8 cellular contexts compared by ENCODE assay signal in genomic region chr2:151826737-151827157, GRCh38. TPM values are rescaled to one million over a fixed set of nuclear protein-coding genes. Genes with fewer than 3 reads are reported as not detected.
DNase-seq lines count a peak whose midpoint lies in the region; ATAC-seq and TF ChIP-seq lines count a peak whose summit lies in the region.

No MANE protein-coding gene starts in this region.

- H3K27ac ChIP-seq in mammary epithelial cell (ENCODE audit: insufficient read depth, low read depth, low read length) (peak overlapping the region; percentile 70), muscle layer of duodenum (ENCODE audit: low read length) (no peak overlapping the region)

- peak overlapping the region; percentile 91 for H3K4me2 ChIP-seq in mammary epithelial cell (ENCODE audit: insufficient read depth, low read depth, low read length)

- CTCF ChIA-PET in mammary epithelial cell (lab: Charles Lee; ENCODE audit: low non-redundant PET) = no interaction called here

- peaks cover 5% of the 10 kb centered on the region for H4K20me1 ChIP-seq in mammary epithelial cell (ENCODE audit: insufficient read depth, low read length)

- TF ChIP-seq CTCF in NB4 (IDR thresholded peaks at IDR 0.05; ENCODE audit: low read depth, low read length) (no peak), mammary epithelial cell (conservative IDR thresholded peaks at IDR 0.05 in 1 of 2, IDR thresholded peaks at IDR 0.05 in 1 of 2; ENCODE audit: extremely low read depth in 1 of 2, insufficient read depth in 1 of 2, low read depth in 1 of 2, low read length in 2 of 2) (no peak)

- in situ Hi-C loops in mammary epithelial cell (cut with MboI; ENCODE audit: low sequenced_read_pairs in 2 of 2) = no loop called here

- no peaks in the 10 kb centered on the region for H3K36me3 ChIP-seq in mammary epithelial cell (ENCODE audit: insufficient read depth, low read length)
- H3K36me3 ChIP-seq in muscle layer of duodenum (ENCODE audit: control insufficient read depth in 1 of 2, insufficient read depth in 2 of 2, low read length in 2 of 2) = no peaks in the 10 kb centered on the region

- H3K9me3 ChIP-seq in mammary epithelial cell (replicated peaks; ENCODE audit: insufficient read depth, low read length) (no peaks in the 10 kb centered on the region), muscle layer of duodenum (ENCODE audit: control insufficient read depth in 1 of 2, low read length in 2 of 2) (no peaks in the 10 kb centered on the region)

- peak overlapping the region; percentile 87 for H3K9ac ChIP-seq in mammary epithelial cell (ENCODE audit: insufficient read depth, low read length)

- BruUV-seq in mammary epithelial cell (replicated peaks; lab: Mats Ljungman, UMichigan) = TSS peak; percentile 25

- no peak for TF ChIP-seq POLR2A in NB4 (IDR thresholded peaks at IDR 0.05; ENCODE audit: extremely low read depth, insufficient read length)

- H3K4me1 ChIP-seq in mammary epithelial cell (ENCODE audit: insufficient read depth, low read length) (peaks cover 12% of the 10 kb centered on the region), muscle layer of duodenum (ENCODE audit: control insufficient read depth in 1 of 2, insufficient read depth in 2 of 2, low read length in 2 of 2) (peaks cover 4 to 32% of the 10 kb centered on the region in 2 donors)

- peaks cover 65% of the 10 kb centered on the region for H3K79me2 ChIP-seq in mammary epithelial cell (ENCODE audit: insufficient read depth, low read length)

- DNase-seq in GM03348 (ENCODE audit: low spot score) (peak; percentile 8), NB4 (ENCODE audit: low read depth) (peak; percentile 39), mammary epithelial cell (no peak), NCI-H1048 (lab: John Stamatoyannopoulos, UW) (no peak), H4 (ENCODE audit: low spot score) (no peak), posterior vena cava (ENCODE audit: low spot score) (no peak)

- dilution Hi-C loops in mammary epithelial cell (cut with HindIII; ENCODE audit: low sequenced_read_pairs) = no loop called here

- 65% methylated on average over 5 of the region's 6 CpGs for WGBS in mammary epithelial cell (ENCODE audit: low coverage, missing lambda C conversion rate)

- intact Hi-C loops in mammary epithelial cell (cut with micrococcal nuclease) (loop anchor here (2.0 to 10.0 kb wide), 4 partner anchors 30 to 178 kb away; no protein-coding TSS in a partner anchor), posterior vena cava (cut with DNase I) (loop anchor here in 1 of 2 donors (5.0 kb wide), 1 partner anchor 176 kb away; no protein-coding TSS in a partner anchor)

- no peak overlapping the region for H2AFZ ChIP-seq in mammary epithelial cell (ENCODE audit: low read depth, low read length)

- no peaks in the 10 kb centered on the region for H3K27me3 ChIP-seq in mammary epithelial cell (ENCODE audit: insufficient read depth, low read length)
- no peaks in the 10 kb centered on the region for H3K27me3 ChIP-seq in muscle layer of duodenum (ENCODE audit: low read depth, low read length)

- H3K4me3 ChIP-seq in NB4 (ENCODE audit: low read depth, low read length) = peak overlapping the region; percentile 88
- H3K4me3 ChIP-seq in mammary epithelial cell (replicated peaks in 1 of 3; ENCODE audit: insufficient read depth in 1 of 3, low read depth in 2 of 3, low read length in 3 of 3) = peak overlapping the region; percentile 78 to 88 (median 85)
- H3K4me3 ChIP-seq in muscle layer of duodenum (ENCODE audit: low read depth in 1 of 2, low read length in 2 of 2) = peak overlapping the region; percentile 95 to 97

- ATAC-seq in GM21737 (IDR thresholded peaks at IDR 0.05; ENCODE audit: unreplicated experiment) = no peak

RNA-seq across cellular contexts. Expression of gene ARL5A, which starts 1.5 kb away (rescaled TPM):
- total RNA-seq in mammary epithelial cell (10 to 100 TPM; 38.0 to 49.8 TPM), posterior vena cava (10 to 100 TPM; 68.9 to 99.9 TPM)
- 19.7 TPM for polyA plus RNA-seq in mammary epithelial cell
- 23.8 TPM for polyA minus RNA-seq in mammary epithelial cell
- 37.8 and 38.6 TPM in 2 replicates for total RNA-seq in H4 (2014; rRNA removed; shearing (Covaris generic))

Comparison
In these comparisons a context has a peak if more than half of its experiments do, and no peak if none do; other contexts are left out.
1. DNase-seq: peak in GM03348 (single experiment) and NB4 (single experiment); none in mammary epithelial cell (single experiment), NCI-H1048 (single experiment), H4 (single experiment) and posterior vena cava (single experiment).
2. Peak in every context shown above with its lines, with median percentiles within 50 percentile points of each other: H3K4me3 ChIP-seq.